Comparison of ENCODE assay signal across 17 cellular contexts in the genomic region with DNA sequence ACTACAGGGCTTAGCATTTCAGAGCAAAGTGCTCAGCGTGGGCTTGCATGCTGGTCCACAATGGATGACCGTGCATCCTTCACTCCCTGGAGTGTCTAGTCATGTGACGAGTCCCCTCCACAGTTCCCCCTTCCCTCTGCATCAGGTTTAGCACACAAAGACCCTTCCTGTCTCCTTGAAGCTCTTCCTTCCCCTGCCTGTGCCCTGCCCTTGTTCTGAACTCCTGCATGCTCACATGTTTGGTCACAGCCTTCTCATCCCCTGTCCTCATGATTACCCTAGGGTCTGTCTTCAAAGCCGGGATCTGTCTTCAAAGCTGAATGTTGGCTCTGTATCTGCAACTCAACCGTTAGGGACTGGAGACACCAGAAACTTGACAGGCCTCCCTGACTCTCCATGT.
"Had no signal": no experiment of that assay in that cellular context is flagged by ENCODE, and none has a peak within 500 bp of the region (broad histone marks: within the 10 kb centered on the region; RNA-seq: fewer than 3 reads in every experiment).

No MANE protein-coding gene starts in this region.

- H3K36me3 ChIP-seq: Peyer's patch had no signal

- H3K4me3 ChIP-seq: K562, Peyer's patch had no signal

- DNase-seq: activated CD4-positive, alpha-beta T cell treated with anti-CD3 and anti-CD28 coated beads, Interleukin-2, amount 10 ng/mL, durations not matched to agents 24 days and 14 days; activated CD4-positive, alpha-beta T cell treated with anti-CD3 and anti-CD28 coated beads, Interleukin-2, amount 50 U/mL, for 4 hours; activated gamma-delta T cell; activated naive CD4-positive, alpha-beta T cell treated with Interleukin-2 at 50 U/mL for 16 hours; activated naive CD8-positive, alpha-beta T cell treated with anti-CD3 and anti-CD28 coated beads, Interleukin-2, amount 10 ng/mL, durations not matched to agents 7 days and 5 days; activated T-cell treated with anti-CD3 and anti-CD28 coated beads, Interleukin-2, amount 50 U/mL, for 1 hour; central memory CD4-positive, alpha-beta T cell; NCI-H1105; NCI-H1417 treated with DMSO at 0.1 percent for 48 hours; NCI-H187 treated with DMSO at 0.1 percent for 48 hours; SIG-M5 had no signal

- FAIRE-seq: K562, TTC549 had no signal

- H3K4me1 ChIP-seq: Peyer's patch had no signal

- H3K27ac ChIP-seq: Peyer's patch, RWPE1 had no signal

- H3K9me3 ChIP-seq: Peyer's patch had no signal

- ATAC-seq: activated CD8-positive, alpha-beta T cell treated with anti-CD3 and anti-CD28 coated beads for 36 hours; Right ventricle myocardium inferior had no signal

- H3K27me3 ChIP-seq: Peyer's patch had no signal
